In genomic region chr2:95500854-95501253, GRCh38 we compare ENCODE assay signal across 8 cellular contexts. TPM values are rescaled to one million over a fixed set of nuclear protein-coding genes. Genes with fewer than 3 reads are reported as not detected.
"Had no signal": no experiment of that assay in that cellular context is flagged by ENCODE, and none has a peak within 500 bp of the region (broad histone marks: within the 10 kb centered on the region; RNA-seq: fewer than 3 reads in every experiment).

No MANE protein-coding gene starts in this region.

- H3K4me3 ChIP-seq: K562 had no signal

- H3K27ac ChIP-seq: HL-60 had no signal

- FAIRE-seq: HepG2, K562 had no signal

- DNase-seq: IMR-90, KBM-7 had no signal

- ATAC-seq: HepG2, K562 had no signal

RNA-seq across cellular contexts. Expression of gene TRIM43B, which starts 16.3 kb away (rescaled TPM):
- total RNA-seq: HepG2, HT-29, HT1080, IMR-90, K562 had no signal
- polyA plus RNA-seq: HepG2, IgD-negative memory B cell, IMR-90, K562 had no signal
